In the genomic region with DNA sequence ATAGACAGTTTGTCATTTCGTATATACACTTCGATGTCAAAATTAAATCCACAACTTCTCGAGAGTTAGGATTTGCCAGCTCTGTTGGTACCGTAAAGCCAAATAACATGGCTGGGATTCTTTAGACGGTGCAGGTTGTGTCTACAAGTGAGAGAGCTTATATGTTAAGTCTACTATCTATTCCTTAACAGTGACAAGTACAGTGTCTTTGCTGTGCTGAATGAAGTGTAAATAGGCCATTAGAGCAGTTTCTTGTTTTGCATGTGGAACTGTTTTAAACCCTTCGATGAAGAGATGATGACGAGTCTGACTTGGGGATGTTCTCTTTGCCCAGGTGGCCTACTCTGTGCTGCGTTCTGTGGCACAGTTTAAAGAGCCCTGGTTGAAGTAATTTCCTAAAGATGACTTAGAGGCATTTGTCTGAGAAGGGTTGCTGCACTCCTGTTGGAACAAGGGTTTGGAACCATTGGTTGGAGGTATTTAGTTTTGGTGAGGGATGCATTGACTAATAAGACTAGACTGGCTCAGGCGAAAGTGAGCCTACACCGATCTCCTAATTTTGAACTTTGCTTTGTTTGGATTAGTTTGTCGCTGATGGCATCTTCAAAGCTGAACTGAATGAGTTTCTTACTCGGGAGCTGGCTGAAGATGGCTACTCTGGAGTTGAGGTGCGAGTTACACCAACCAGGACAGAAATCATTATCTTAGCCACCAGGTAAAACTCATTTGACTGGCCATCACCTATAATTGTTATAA, we compare ENCODE assay signal across 8 cellular contexts. TPM values are rescaled to one million over a fixed set of nuclear protein-coding genes. Genes with fewer than 3 reads are reported as not detected.
DNase-seq lines count a peak whose midpoint lies in the region; ATAC-seq and TF ChIP-seq lines count a peak whose summit lies in the region.

No MANE protein-coding gene starts in this region.

- no peak overlapping the region for H2AFZ ChIP-seq in OCI-LY3 (ENCODE audit: low read depth, low read length)

- peak overlapping the region; percentile 95 for H3K4me3 Mint-ChIP-seq in type B pancreatic cell

- H3K79me2 ChIP-seq in OCI-LY3 (ENCODE audit: low read length): peaks cover 61% of the 10 kb centered on the region

- H3K4me1 Mint-ChIP-seq in type B pancreatic cell (ENCODE audit: unreplicated experiment): peaks cover 37% of the 10 kb centered on the region

- WGBS in lung, 2 donors: 5 to 9% methylated on average over 13 of the region's 13 CpGs

- DNase-seq in GM03348 (ENCODE audit: low spot score) (peak; percentile 18), choroid plexus epithelial cell (ENCODE audit: low read depth) (peak; percentile 25), lung (ENCODE audit: low spot score) (no peak), type B pancreatic cell (ENCODE audit: extremely low spot score, unreplicated experiment) (no peak), nucleus accumbens (lab: John Stamatoyannopoulos, UW) (no peak), 8988T (no peak)

- H3K9me3 ChIP-seq in OCI-LY3 (ENCODE audit: insufficient read depth, low read length) (no peaks in the 10 kb centered on the region), lung (ENCODE audit: control insufficient read depth in 2 of 2, insufficient read depth in 1 of 2, low read length in 1 of 2) (no peaks in the 10 kb centered on the region)

- no peaks in the 10 kb centered on the region for H3K27me3 ChIP-seq in OCI-LY3 (ENCODE audit: low read depth, low read length)
- H3K27me3 ChIP-seq in lung (ENCODE audit: control insufficient read depth, insufficient read depth): no peaks in the 10 kb centered on the region

- H3K27ac ChIP-seq in OCI-LY3 (ENCODE audit: low read length) (peak overlapping the region; percentile 75), lung (ENCODE audit: low read depth in 1 of 2, low read length in 1 of 2) (peak overlapping the region; percentile 85 to 93)

- H3K4me3 ChIP-seq in OCI-LY3 (ENCODE audit: low read length): peak overlapping the region; percentile 94
- peak overlapping the region; percentile 86 for H3K4me3 ChIP-seq in choroid plexus epithelial cell (ENCODE audit: low read depth, low read length)
- peak overlapping the region; percentile 76 for H3K4me3 ChIP-seq in lung

- ATAC-seq in lung (ENCODE audit: insufficient read depth, low FRiP score): no peak
- ATAC-seq in HG03457 (IDR thresholded peaks at IDR 0.05; ENCODE audit: unreplicated experiment): no peak

- peaks cover 55% of the 10 kb centered on the region for H3K36me3 ChIP-seq in OCI-LY3 (replicated peaks; ENCODE audit: low read depth, low read length)
- peaks cover 32 to 38% of the 10 kb centered on the region in 2 donors for H3K36me3 ChIP-seq in lung (ENCODE audit: control insufficient read depth in 2 of 2, insufficient read depth in 2 of 2, low read length in 2 of 2)

- peaks cover 54% of the 10 kb centered on the region for H4K20me1 ChIP-seq in OCI-LY3 (ENCODE audit: insufficient read depth, low read length)

- H3K9ac ChIP-seq in OCI-LY3 (ENCODE audit: low read length): peak overlapping the region; percentile 96

- H3K27ac Mint-ChIP-seq in type B pancreatic cell: peak overlapping the region; percentile 97

- peaks cover 44% of the 10 kb centered on the region for H3K36me3 Mint-ChIP-seq in type B pancreatic cell

- peaks cover 9% of the 10 kb centered on the region for H3K27me3 Mint-ChIP-seq in type B pancreatic cell

- no peak for TF ChIP-seq CTCF in OCI-LY3 (IDR thresholded peaks at IDR 0.05; ENCODE audit: low read depth, low read length)
- TF ChIP-seq CTCF in choroid plexus epithelial cell (conservative IDR thresholded peaks at IDR 0.05; ENCODE audit: low read depth, low read length): no peak
- TF ChIP-seq CTCF in lung (IDR thresholded peaks at IDR 0.05; ENCODE audit: control extremely low read depth, extremely low read depth): no peak
- TF ChIP-seq CTCF in type B pancreatic cell (conservative IDR thresholded peaks at IDR 0.05): no peak

- H3K9me3 Mint-ChIP-seq in type B pancreatic cell: no peaks in the 10 kb centered on the region

- H3K4me1 ChIP-seq in OCI-LY3 (ENCODE audit: low read length) (peaks cover 15% of the 10 kb centered on the region), lung (ENCODE audit: control insufficient read depth in 2 of 2, insufficient read depth in 2 of 2, low read length in 2 of 2) (peaks cover 5 to 11% of the 10 kb centered on the region in 2 donors)

- peak overlapping the region; percentile 67 for H3K4me2 ChIP-seq in OCI-LY3 (ENCODE audit: low read length)

RNA-seq across cellular contexts. Expression of gene RPS3, which starts 1.0 kb away (rescaled TPM):
- total RNA-seq in lung: 1,000 to 10,000 TPM; 1,036 to 2,104 TPM
- 1,000 to 10,000 TPM; 2,193 to 2,813 TPM for polyA plus RNA-seq in lung
- total RNA-seq in type B pancreatic cell (ENCODE audit: low replicate concordance): 3,170 and 3,442 TPM in 2 replicates

RNA-seq across cellular contexts. Expression of gene KLHL35, which starts 32.7 kb away (rescaled TPM):
- 1 to 10 TPM; 1.2 to 2.3 TPM for total RNA-seq in lung
- polyA plus RNA-seq in lung: 1 to 10 TPM in 1 of 2 donors, under 1 TPM in 1; 0.62 to 2.4 TPM
- 0.67 and 1.6 TPM in 2 replicates for total RNA-seq in type B pancreatic cell (ENCODE audit: low replicate concordance)

RNA-seq across cellular contexts. Expression of gene ARRB1, which starts 48.8 kb away (rescaled TPM):
- total RNA-seq in lung (100 to 1,000 TPM in 1 of 2 donors, 10 to 100 TPM in 1; 64.4 to 145 TPM), type B pancreatic cell (ENCODE audit: low replicate concordance) (32.7 and 32.8 TPM in 2 replicates)
- 10 to 100 TPM; 39.8 to 46.0 TPM for polyA plus RNA-seq in lung

Comparison
In these comparisons a context has a peak if more than half of its experiments do, and no peak if none do; other contexts are left out.
1. DNase-seq: peak in GM03348 (single experiment) and choroid plexus epithelial cell (single experiment); none in lung (single experiment), type B pancreatic cell (single experiment), nucleus accumbens (0 of 56) and 8988T (single experiment).
2. Peak in every context shown above with its lines, with median percentiles within 50 percentile points of each other: H3K4me3 ChIP-seq.